In genomic region chr1:83928396-83928795, GRCh38 we compare ENCODE assay signal across 1 cellular context.
TF ChIP-seq lines count a peak whose summit lies in the region.

No MANE protein-coding gene starts in this region.

TF ChIP-seq in GM23338, 12 proteins besides CTCF, POLR2A, EP300 and RAD21 (continued from another document):
- TF ChIP-seq, protein P1, sequence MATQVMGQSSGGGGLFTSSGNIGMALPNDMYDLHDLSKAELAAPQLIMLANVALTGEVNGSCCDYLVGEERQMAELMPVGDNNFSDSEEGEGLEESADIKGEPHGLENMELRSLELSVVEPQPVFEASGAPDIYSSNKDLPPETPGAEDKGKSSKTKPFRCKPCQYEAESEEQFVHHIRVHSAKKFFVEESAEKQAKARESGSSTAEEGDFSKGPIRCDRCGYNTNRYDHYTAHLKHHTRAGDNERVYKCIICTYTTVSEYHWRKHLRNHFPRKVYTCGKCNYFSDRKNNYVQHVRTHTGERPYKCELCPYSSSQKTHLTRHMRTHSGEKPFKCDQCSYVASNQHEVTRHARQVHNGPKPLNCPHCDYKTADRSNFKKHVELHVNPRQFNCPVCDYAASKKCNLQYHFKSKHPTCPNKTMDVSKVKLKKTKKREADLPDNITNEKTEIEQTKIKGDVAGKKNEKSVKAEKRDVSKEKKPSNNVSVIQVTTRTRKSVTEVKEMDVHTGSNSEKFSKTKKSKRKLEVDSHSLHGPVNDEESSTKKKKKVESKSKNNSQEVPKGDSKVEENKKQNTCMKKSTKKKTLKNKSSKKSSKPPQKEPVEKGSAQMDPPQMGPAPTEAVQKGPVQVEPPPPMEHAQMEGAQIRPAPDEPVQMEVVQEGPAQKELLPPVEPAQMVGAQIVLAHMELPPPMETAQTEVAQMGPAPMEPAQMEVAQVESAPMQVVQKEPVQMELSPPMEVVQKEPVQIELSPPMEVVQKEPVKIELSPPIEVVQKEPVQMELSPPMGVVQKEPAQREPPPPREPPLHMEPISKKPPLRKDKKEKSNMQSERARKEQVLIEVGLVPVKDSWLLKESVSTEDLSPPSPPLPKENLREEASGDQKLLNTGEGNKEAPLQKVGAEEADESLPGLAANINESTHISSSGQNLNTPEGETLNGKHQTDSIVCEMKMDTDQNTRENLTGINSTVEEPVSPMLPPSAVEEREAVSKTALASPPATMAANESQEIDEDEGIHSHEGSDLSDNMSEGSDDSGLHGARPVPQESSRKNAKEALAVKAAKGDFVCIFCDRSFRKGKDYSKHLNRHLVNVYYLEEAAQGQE (IDR thresholded peaks at IDR 0.05; ENCODE audit: unreplicated experiment), result no peak
- no peak for TF ChIP-seq CREB1 (CRISPR knock-in tag; IDR thresholded peaks at IDR 0.05; ENCODE audit: low read depth)
- no peak for TF ChIP-seq ZNF114 (CRISPR knock-in tag; IDR thresholded peaks at IDR 0.05)
- no peak for TF ChIP-seq STAT1 (IDR thresholded peaks at IDR 0.05; ENCODE audit: unreplicated experiment)
- no peak for TF ChIP-seq POLR2AphosphoS5 (IDR thresholded peaks at IDR 0.05; ENCODE audit: low read depth)
- TF ChIP-seq EZH2 (IDR thresholded peaks at IDR 0.05; ENCODE audit: low read depth, unreplicated experiment), result no peak
- TF ChIP-seq, protein P2, sequence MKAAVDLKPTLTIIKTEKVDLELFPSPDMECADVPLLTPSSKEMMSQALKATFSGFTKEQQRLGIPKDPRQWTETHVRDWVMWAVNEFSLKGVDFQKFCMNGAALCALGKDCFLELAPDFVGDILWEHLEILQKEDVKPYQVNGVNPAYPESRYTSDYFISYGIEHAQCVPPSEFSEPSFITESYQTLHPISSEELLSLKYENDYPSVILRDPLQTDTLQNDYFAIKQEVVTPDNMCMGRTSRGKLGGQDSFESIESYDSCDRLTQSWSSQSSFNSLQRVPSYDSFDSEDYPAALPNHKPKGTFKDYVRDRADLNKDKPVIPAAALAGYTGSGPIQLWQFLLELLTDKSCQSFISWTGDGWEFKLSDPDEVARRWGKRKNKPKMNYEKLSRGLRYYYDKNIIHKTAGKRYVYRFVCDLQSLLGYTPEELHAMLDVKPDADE (IDR thresholded peaks at IDR 0.05), result no peak
- TF ChIP-seq JUNB (IDR thresholded peaks at IDR 0.05; ENCODE audit: unreplicated experiment), result no peak
